In the genomic region with DNA sequence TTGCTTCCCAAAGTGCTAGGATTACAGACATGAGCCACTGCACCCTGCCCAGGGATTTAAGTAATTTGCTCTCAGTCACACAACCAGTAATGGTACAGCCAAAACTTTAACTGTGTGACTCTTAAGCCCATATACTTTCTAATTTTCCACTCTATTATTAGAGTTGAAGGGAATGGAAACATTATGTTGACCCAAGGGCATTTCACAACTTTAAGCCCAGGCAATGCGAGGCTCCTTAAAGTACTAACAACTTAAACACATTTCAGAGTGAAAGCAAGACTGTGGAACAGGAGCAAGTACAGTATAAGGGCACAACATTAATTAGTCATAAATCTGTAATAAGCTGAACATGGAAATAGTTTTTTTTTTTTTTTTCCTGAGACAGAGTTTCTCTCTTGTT, we compare ENCODE assay signal across 20 cellular contexts. TPM values are rescaled to one million over a fixed set of nuclear protein-coding genes. Genes with fewer than 3 reads are reported as not detected.
DNase-seq lines count a peak whose midpoint lies in the region; ATAC-seq, FAIRE-seq and TF ChIP-seq lines count a peak whose summit lies in the region.
"Had no signal": no experiment of that assay in that cellular context is flagged by ENCODE, and none has a peak within 500 bp of the region (broad histone marks: within the 10 kb centered on the region; RNA-seq: fewer than 3 reads in every experiment).

No MANE protein-coding gene starts in this region.

- no peaks in the 10 kb centered on the region for H3K36me3 Mint-ChIP-seq in natural killer cell

- peak; percentile 17 for FAIRE-seq in keratinocyte (lab: Jason Lieb, UNC)
- FAIRE-seq: GM12878, H1 had no signal

- no peak overlapping the region for H3K9ac ChIP-seq in keratinocyte (ENCODE audit: control insufficient read depth, extremely low read depth, insufficient read depth, low read length)
- H3K9ac ChIP-seq: KMS-11 had no signal

- no peak overlapping the region for H2AFZ ChIP-seq in keratinocyte (ENCODE audit: control insufficient read depth, low read length)

- dilution Hi-C loops in keratinocyte (cut with MboI; ENCODE audit: extremely low pct_ligation_motif_present, low sequenced_read_pairs): no loop called here

- no peak overlapping the region for H3K4me3 Mint-ChIP-seq in natural killer cell

- H3K4me1 ChIP-seq in keratinocyte (ENCODE audit: control insufficient read depth, extremely low read depth, insufficient read depth, low read length): no peaks in the 10 kb centered on the region
- peaks cover 28% of the 10 kb centered on the region for H3K4me1 ChIP-seq in upper lobe of right lung
- H3K4me1 ChIP-seq: SJSA1 had no signal

- H3K9me3 ChIP-seq in keratinocyte (ENCODE audit: control insufficient read depth, low read depth, low read length) (no peaks in the 10 kb centered on the region), upper lobe of right lung (no peaks in the 10 kb centered on the region)
- H3K9me3 ChIP-seq: SJSA1 had no signal

- no peaks in the 10 kb centered on the region for H3K27me3 Mint-ChIP-seq in natural killer cell (ENCODE audit: low read depth in 2 of 2)

- no peak overlapping the region for H3K27ac ChIP-seq in keratinocyte (ENCODE audit: control insufficient read depth, insufficient read depth, low read length)
- no peak overlapping the region for H3K27ac ChIP-seq in upper lobe of right lung
- H3K27ac ChIP-seq: KMS-11, SJSA1 had no signal

- H3K36me3 ChIP-seq in keratinocyte (ENCODE audit: control insufficient read depth in 2 of 2, extremely low read depth in 1 of 2, insufficient read depth in 2 of 2, low read length in 2 of 2) (no peaks in the 10 kb centered on the region), upper lobe of right lung (no peaks in the 10 kb centered on the region)
- H3K36me3 ChIP-seq: SJSA1 had no signal

- peak overlapping the region; percentile 95 to 98 for H3K27ac Mint-ChIP-seq in natural killer cell

- peaks cover 49% of the 10 kb centered on the region for H3K79me2 ChIP-seq in keratinocyte (ENCODE audit: control insufficient read depth, insufficient read depth, low read length)

- intact Hi-C loops in natural killer cell (cut with micrococcal nuclease) (no loop called here), upper lobe of right lung (cut with DNase I) (no loop called here)

- H3K4me2 ChIP-seq in keratinocyte (ENCODE audit: control insufficient read depth, extremely low read depth, insufficient read depth, low read depth, low read length): no peak overlapping the region
- H3K4me2 ChIP-seq: KMS-11 had no signal

- no peak overlapping the region for H3K4me3 ChIP-seq in keratinocyte (ENCODE audit: control insufficient read depth in 2 of 3, extremely low read depth in 1 of 3, insufficient read depth in 2 of 3, low read depth in 1 of 3, low read length in 3 of 3)
- no peak overlapping the region for H3K4me3 ChIP-seq in upper lobe of right lung
- H3K4me3 ChIP-seq: GM12878, SJSA1 had no signal

- TF ChIP-seq CTCF in keratinocyte (optimal IDR thresholded peaks at IDR 0.05 in 1 of 3, IDR thresholded peaks at IDR 0.05 in 1 of 3, conservative IDR thresholded peaks at IDR 0.05 in 1 of 3; ENCODE audit: extremely low read depth in 1 of 3, insufficient read depth in 2 of 3, low read length in 3 of 3) (no peak), natural killer cell (IDR thresholded peaks at IDR 0.05) (no peak), upper lobe of right lung (IDR thresholded peaks at IDR 0.05) (no peak)

- H3K9me1 ChIP-seq in keratinocyte (ENCODE audit: control insufficient read depth, extremely low read depth, insufficient read depth, low read length): no peaks in the 10 kb centered on the region

- H4K20me1 ChIP-seq in keratinocyte (ENCODE audit: control insufficient read depth, extremely low read depth, insufficient read depth, low read length): no peaks in the 10 kb centered on the region

- peaks cover 40 to 44% of the 10 kb centered on the region in 2 donors for H3K4me1 Mint-ChIP-seq in natural killer cell

- DNase-seq in SIG-M5 treated with dmso at 0.1 percent for 504 hours (lab: John Stamatoyannopoulos, UW; ENCODE audit: unreplicated experiment) (peak; percentile 29), SIG-M5 (lab: John Stamatoyannopoulos, UW) (no peak), keratinocyte (ENCODE audit: low read depth, low spot score) (no peak), natural killer cell (no peak), upper lobe of right lung (no peak), middle frontal gyrus (ENCODE audit: extremely low spot score, low spot score) (no peak)
- DNase-seq: DMS 273 treated with DMSO at 0.1 percent for 48 hours, GDM1, NCI-H1105 treated with DMSO at 0.1 percent for 48 hours, NCI-H187, NCI-H345, NCI-H69, OCI-M1, RPMI8226 had no signal

- ATAC-seq in natural killer cell: no peak
- ATAC-seq in upper lobe of right lung: peak; percentile 36
- ATAC-seq in GM18870 (IDR thresholded peaks at IDR 0.05; ENCODE audit: unreplicated experiment): no peak
- ATAC-seq in GM18909 (IDR thresholded peaks at IDR 0.05; ENCODE audit: poor library complexity, unreplicated experiment): no peak
- ATAC-seq: GM12878 had no signal

- H3K27me3 ChIP-seq in keratinocyte (ENCODE audit: control insufficient read depth, extremely low read depth, insufficient read depth, low read length): no peaks in the 10 kb centered on the region
- no peaks in the 10 kb centered on the region for H3K27me3 ChIP-seq in upper lobe of right lung
- H3K27me3 ChIP-seq: SJSA1 had no signal

- no peaks in the 10 kb centered on the region for H3K9me3 Mint-ChIP-seq in natural killer cell

RNA-seq across cellular contexts. Expression of gene BAZ1A, which starts 39.8 kb away (rescaled TPM):
- 28.0 to 52.0 TPM (median 35.3 TPM) in 3 replicates for polyA plus RNA-seq in keratinocyte
- 145 TPM for polyA plus RNA-seq in keratinocyte (2011; ENCODE audit: low read depth)
- polyA plus RNA-seq in keratinocyte (2011; cell fraction: cytosol; rRNA removed): 20.1 and 39.9 TPM in 2 replicates
- polyA plus RNA-seq in keratinocyte (2011; cell fraction: nucleus; rRNA removed): 66.3 and 83.6 TPM in 2 replicates
- polyA plus RNA-seq in keratinocyte (2012; ENCODE audit: low replicate concordance): 26.1 and 37.8 TPM in 2 replicates
- polyA minus RNA-seq in keratinocyte: 6.9 to 39.3 TPM (median 26.5 TPM) in 3 replicates
- 14.2 TPM for polyA minus RNA-seq in keratinocyte (2011; cell fraction: cytosol; rRNA and poly(A)+ RNA removed)
- polyA minus RNA-seq in keratinocyte (2011; cell fraction: nucleus; rRNA and poly(A)+ RNA removed): 25.2 and 56.8 TPM in 2 replicates
- total RNA-seq in natural killer cell: 10 to 100 TPM; 54.6 to 89.5 (median 64.6) TPM
- 35.9 TPM for total RNA-seq in upper lobe of right lung
